ENCODE assay signal across 8 cellular contexts in the genomic region with DNA sequence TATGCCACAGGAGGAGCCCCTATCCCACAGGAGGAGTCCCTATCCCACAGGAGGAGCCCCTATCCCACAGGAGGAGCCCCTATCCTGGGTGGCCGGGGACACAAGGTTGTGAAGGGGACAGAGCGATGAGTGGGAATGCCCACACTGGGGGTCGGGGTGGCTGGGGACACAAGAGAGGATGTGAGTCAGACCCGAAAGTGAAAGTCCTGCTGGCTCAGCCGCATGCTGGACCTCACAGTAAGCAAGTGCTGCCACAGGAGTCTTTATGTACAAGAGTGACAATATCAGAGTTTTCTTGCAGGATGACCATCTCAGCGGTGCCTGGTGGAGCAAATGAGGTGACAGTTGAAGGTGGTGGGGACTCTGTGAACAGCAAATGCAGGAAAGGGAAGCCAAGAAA.
A peak's percentile ranks its signal among the peaks of the same experiment; 100 is the strongest.
DNase-seq lines count a peak whose midpoint lies in the region; ATAC-seq lines count a peak whose summit lies in the region.

No MANE protein-coding gene starts in this region.

- CTCF ChIA-PET in activated CD4-positive, alpha-beta memory T cell treated with anti-CD3 and anti-CD28 coated beads for 36 hours (lab: Charles Lee), result no interaction called here

- H3K9me3 Mint-ChIP-seq in activated CD4-positive, alpha-beta memory T cell treated with anti-CD3 and anti-CD28 coated beads for 36 hours, result no peaks in the 10 kb centered on the region

- ATAC-seq in GM18873 (IDR thresholded peaks at IDR 0.05; ENCODE audit: low FRiP score, unreplicated experiment) (peak; percentile 75), HG03159 (IDR thresholded peaks at IDR 0.05; ENCODE audit: unreplicated experiment) (peak; percentile 74), left lobe of liver (peak; percentile 67)

- H3K4me1 Mint-ChIP-seq in activated CD4-positive, alpha-beta memory T cell treated with anti-CD3 and anti-CD28 coated beads for 36 hours (ENCODE audit: low read depth), result peaks cover 6% of the 10 kb centered on the region

- H3K27me3 Mint-ChIP-seq in activated CD4-positive, alpha-beta memory T cell treated with anti-CD3 and anti-CD28 coated beads for 36 hours, result peaks cover 6% of the 10 kb centered on the region

- no peaks in the 10 kb centered on the region for H3K36me3 Mint-ChIP-seq in activated CD4-positive, alpha-beta memory T cell treated with anti-CD3 and anti-CD28 coated beads for 36 hours

- H3K27me3 ChIP-seq in H7 (ENCODE audit: control insufficient read depth, insufficient read depth, low read length), result no peaks in the 10 kb centered on the region

- H3K27ac Mint-ChIP-seq in activated CD4-positive, alpha-beta memory T cell treated with anti-CD3 and anti-CD28 coated beads for 36 hours, result no peak overlapping the region

- H3K4me3 ChIP-seq in H7 (ENCODE audit: insufficient read depth, low read depth, low read length), result no peak overlapping the region

- DNase-seq in AG08395 (ENCODE audit: low spot score) (peak; percentile 63), left lobe of liver (ENCODE audit: low spot score) (no peak), H7 (no peak), DMS79 (lab: John Stamatoyannopoulos, UW) (no peak), NCI-H2081 (lab: John Stamatoyannopoulos, UW) (no peak)
- DNase-seq in activated CD4-positive, alpha-beta memory T cell treated with anti-CD3 and anti-CD28 coated beads for 36 hours, result peak; percentile 56

- POLR2A ChIA-PET in activated CD4-positive, alpha-beta memory T cell treated with anti-CD3 and anti-CD28 coated beads for 36 hours (lab: Charles Lee), result no interaction called here

- no peak overlapping the region for H3K4me3 Mint-ChIP-seq in activated CD4-positive, alpha-beta memory T cell treated with anti-CD3 and anti-CD28 coated beads for 36 hours

- intact Hi-C loops in activated CD4-positive, alpha-beta memory T cell treated with anti-CD3 and anti-CD28 coated beads for 36 hours (cut with micrococcal nuclease), result no loop called here

- H3K36me3 ChIP-seq in H7 (replicated peaks; ENCODE audit: control insufficient read depth, insufficient read depth, low read length), result no peaks in the 10 kb centered on the region

Comparison
In these comparisons a context has a peak if more than half of its experiments do, and no peak if none do; other contexts are left out.
1. DNase-seq: peak in AG08395 (single experiment) and activated CD4-positive, alpha-beta memory T cell treated with anti-CD3 and anti-CD28 coated beads for 36 hours (single experiment); none in left lobe of liver (single experiment), H7 (single experiment), DMS79 (single experiment) and NCI-H2081 (0 of 2).
2. Peak in every context shown above with its lines, with median percentiles within 50 percentile points of each other: ATAC-seq.